ENCODE assay signal across 20 cellular contexts in genomic region chr11:44709966-44710365, GRCh38. TPM values are rescaled to one million over a fixed set of nuclear protein-coding genes. Genes with fewer than 3 reads are reported as not detected.
DNase-seq lines count a peak whose midpoint lies in the region; ATAC-seq and TF ChIP-seq lines count a peak whose summit lies in the region.
"Had no signal": no experiment of that assay in that cellular context is flagged by ENCODE, and none has a peak within 500 bp of the region (broad histone marks: within the 10 kb centered on the region; RNA-seq: fewer than 3 reads in every experiment).

No MANE protein-coding gene starts in this region.

- H3K27me3 ChIP-seq in GM23248 (replicated peaks; ENCODE audit: insufficient read depth) = peaks cover 17% of the 10 kb centered on the region
- H3K27me3 ChIP-seq: sigmoid colon, transverse colon had no signal

- ATAC-seq in HG03097 (IDR thresholded peaks at IDR 0.05; ENCODE audit: low FRiP score, unreplicated experiment) (no peak), HG02973 (IDR thresholded peaks at IDR 0.05; ENCODE audit: unreplicated experiment) (no peak), HG02884 (IDR thresholded peaks at IDR 0.05; ENCODE audit: unreplicated experiment) (no peak)

- no peak overlapping the region for H3K27ac Mint-ChIP-seq in HFFc6
- H3K27ac Mint-ChIP-seq: mesothelial cell of epicardium; T-helper 1 cell treated with Interleukin-12 subunit alpha and Interleukin-12 subunit beta and Interleukin-4 antibody, amounts not matched to agents 30 μg/mL and 1 μg/mL, for 36 hours had no signal

- H4K20me1 ChIP-seq in GM23248 (ENCODE audit: insufficient read depth) = no peaks in the 10 kb centered on the region

- peak; percentile 58 for DNase-seq in GM23248
- peak; percentile 71 for DNase-seq in RPMI7951 (ENCODE audit: low read depth)
- DNase-seq in fibroblast of the conjunctiva (ENCODE audit: low read depth) = peak; percentile 6
- peak; percentile 32 for DNase-seq in pulmonary artery endothelial cell (ENCODE audit: low read depth, low spot score)
- no peak for DNase-seq in HFFc6
- DNase-seq: activated gamma-delta T cell, head of caudate nucleus, islet precursor cell, NCI-H2081 treated with DMSO at 0.1 percent for 48 hours, NCI-H748 treated with DMSO at 0.1 percent for 48 hours, Right ventricle myocardium superior, sigmoid colon, transverse colon had no signal

- H3K36me3 Mint-ChIP-seq in HFFc6 (ENCODE audit: low read depth) = no peaks in the 10 kb centered on the region
- H3K36me3 Mint-ChIP-seq: CD14-positive monocyte, mesothelial cell of epicardium had no signal

- in situ Hi-C loops in GM23248 (cut with MboI) = no loop called here

- 19 to 32% methylated on average over 3 of the region's 3 CpGs for whole genome bisulfite sequencing in GM23248 (ENCODE audit: low coverage in 1 of 2, low lambda C conversion rate in 2 of 2, missing lambda C conversion rate in 2 of 2), 2 experiments

- H3K27me3 Mint-ChIP-seq in HFFc6 (ENCODE audit: insufficient read depth) = peaks cover 39% of the 10 kb centered on the region

- H3K9me3 ChIP-seq in GM23248 (ENCODE audit: low read depth) = no peaks in the 10 kb centered on the region
- H3K9me3 ChIP-seq: sigmoid colon, transverse colon had no signal

- H3K4me2 ChIP-seq in GM23248 (ENCODE audit: unreplicated experiment) = no peak overlapping the region

- H2AFZ ChIP-seq in GM23248 = no peak overlapping the region

- no peak for TF ChIP-seq CTCF in HFFc6 (IDR thresholded peaks at IDR 0.05)

- peaks cover 12% of the 10 kb centered on the region; the same call in 1 of the 2 replicates for H3K4me1 Mint-ChIP-seq in HFFc6 (ENCODE audit: low read depth)

- H3K27ac ChIP-seq in GM23248 = no peak overlapping the region
- H3K27ac ChIP-seq: sigmoid colon, transverse colon had no signal

- no peaks in the 10 kb centered on the region for H3K79me2 ChIP-seq in GM23248 (ENCODE audit: insufficient read depth)

- H3K9me2 ChIP-seq in GM23248 (ENCODE audit: insufficient read depth) = no peaks in the 10 kb centered on the region

- no peak overlapping the region for H3K4me3 Mint-ChIP-seq in HFFc6
- H3K4me3 Mint-ChIP-seq: CD14-positive monocyte; mesothelial cell of epicardium; T-helper 1 cell treated with Interleukin-12 subunit alpha and Interleukin-12 subunit beta and Interleukin-4 antibody, amounts not matched to agents 30 μg/mL and 1 μg/mL, for 36 hours had no signal

- no peak overlapping the region for H3K4me3 ChIP-seq in GM23248
- H3K4me3 ChIP-seq: sigmoid colon, transverse colon had no signal

- no peaks in the 10 kb centered on the region for H3K36me3 ChIP-seq in GM23248 (ENCODE audit: low read depth)
- H3K36me3 ChIP-seq: sigmoid colon, transverse colon had no signal

- no peaks in the 10 kb centered on the region for H3K9me3 Mint-ChIP-seq in HFFc6
- H3K9me3 Mint-ChIP-seq: mesothelial cell of epicardium had no signal

- H3K9ac ChIP-seq in GM23248 = no peak overlapping the region

- no peaks in the 10 kb centered on the region for H3F3A ChIP-seq in GM23248 (ENCODE audit: insufficient read depth)

- no peaks in the 10 kb centered on the region for H3K4me1 ChIP-seq in GM23248 (ENCODE audit: insufficient read depth)
- H3K4me1 ChIP-seq: sigmoid colon, transverse colon had no signal

RNA-seq across cellular contexts. Expression of gene TSPAN18, which starts 16.8 kb away (rescaled TPM):
- total RNA-seq in GM23248 (2014; rRNA removed; shearing (Covaris generic)) = 0.54 TPM in 1 of 2 replicates, not detected in the other
- 0.09 and 0.20 TPM in 2 replicates for polyA plus RNA-seq in GM23248 (2016; fragmentation: Nextera tagmentation; extraction: Ambion mirVana)
- 0.96 and 2.1 TPM in 2 replicates for total RNA-seq in RPMI7951 (2014; rRNA removed; shearing (Covaris generic))
- total RNA-seq in pulmonary artery endothelial cell = 11.1 and 11.5 TPM in 2 replicates
- total RNA-seq in HFFc6 (2021; fragmentation: NEBNext Ultra II Directional; extraction: Animal tissue kit (Norgen Biotek cat#: 25700)) = under 1 TPM in 1 of 6 experiments, not detected in 5; 0.09 TPM
- total RNA-seq: HepG2 had no signal
- polyA plus RNA-seq: CD14-positive monocyte, HepG2 had no signal
